ENCODE assay signal across 2 cellular contexts in genomic region chr17:49018116-49018612, GRCh38.
TF ChIP-seq lines count a peak whose summit lies in the region.

No MANE protein-coding gene starts in this region.

TF ChIP-seq in IMR-90, 13 proteins besides CTCF, POLR2A, EP300 and RAD21:
- no peak for TF ChIP-seq MXI1 (IDR thresholded peaks at IDR 0.05; ENCODE audit: borderline replicate concordance, low read depth, low read length)
- no peak for TF ChIP-seq CHD1 (IDR thresholded peaks at IDR 0.05; ENCODE audit: low read depth, low read length)
- TF ChIP-seq RFX5 (IDR thresholded peaks at IDR 0.05; ENCODE audit: low read depth, low read length) = no peak
- TF ChIP-seq BHLHE40 (IDR thresholded peaks at IDR 0.05; ENCODE audit: low read depth, low read length) = no peak
- no peak for TF ChIP-seq FOS (IDR thresholded peaks at IDR 0.05; ENCODE audit: low read depth, low read length)
- no peak for TF ChIP-seq MAFK (IDR thresholded peaks at IDR 0.05; ENCODE audit: low read depth, low read length)
- no peak for TF ChIP-seq SMC3 (IDR thresholded peaks at IDR 0.05; ENCODE audit: low read depth, low read length)
- TF ChIP-seq NFE2L2 (IDR thresholded peaks at IDR 0.05; ENCODE audit: low read depth, low read length) = no peak
- no peak for TF ChIP-seq CEBPB (IDR thresholded peaks at IDR 0.05; ENCODE audit: low read depth, low read length)
- TF ChIP-seq, protein P1, sequence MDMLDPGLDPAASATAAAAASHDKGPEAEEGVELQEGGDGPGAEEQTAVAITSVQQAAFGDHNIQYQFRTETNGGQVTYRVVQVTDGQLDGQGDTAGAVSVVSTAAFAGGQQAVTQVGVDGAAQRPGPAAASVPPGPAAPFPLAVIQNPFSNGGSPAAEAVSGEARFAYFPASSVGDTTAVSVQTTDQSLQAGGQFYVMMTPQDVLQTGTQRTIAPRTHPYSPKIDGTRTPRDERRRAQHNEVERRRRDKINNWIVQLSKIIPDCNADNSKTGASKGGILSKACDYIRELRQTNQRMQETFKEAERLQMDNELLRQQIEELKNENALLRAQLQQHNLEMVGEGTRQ (IDR thresholded peaks at IDR 0.05; ENCODE audit: low read depth, low read length) = no peak
- TF ChIP-seq RCOR1 (IDR thresholded peaks at IDR 0.05; ENCODE audit: insufficient replicate concordance, low read length) = no peak
- no peak for TF ChIP-seq ELK1 (IDR thresholded peaks at IDR 0.05; ENCODE audit: borderline replicate concordance, low read depth, low read length)
TF ChIP-seq in IMR-90: peak in this region for 0.

TF ChIP-seq in endothelial cell of umbilical vein, 7 proteins besides CTCF, POLR2A, EP300 and RAD21:
- TF ChIP-seq GATA2 (IDR thresholded peaks at IDR 0.05; ENCODE audit: insufficient read depth, insufficient read length, low read depth, low read length) (no peak), FOS (IDR thresholded peaks at IDR 0.05; ENCODE audit: borderline replicate concordance, insufficient read depth, low read length) (no peak), JUN (IDR thresholded peaks at IDR 0.05; ENCODE audit: borderline replicate concordance, insufficient read depth, insufficient read length, low read depth) (no peak), EZH2 (IDR thresholded peaks at IDR 0.05; ENCODE audit: borderline replicate concordance, low read depth, low read length, severe bottlenecking) (no peak), POLR2AphosphoS5 (IDR thresholded peaks at IDR 0.05; ENCODE audit: insufficient read depth, low read depth, low read length) (no peak), MYC (IDR thresholded peaks at IDR 0.05; ENCODE audit: low read depth, low read length) (no peak)
- TF ChIP-seq, protein P2, sequence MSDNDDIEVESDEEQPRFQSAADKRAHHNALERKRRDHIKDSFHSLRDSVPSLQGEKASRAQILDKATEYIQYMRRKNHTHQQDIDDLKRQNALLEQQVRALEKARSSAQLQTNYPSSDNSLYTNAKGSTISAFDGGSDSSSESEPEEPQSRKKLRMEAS (IDR thresholded peaks at IDR 0.05; ENCODE audit: insufficient read depth, insufficient read length) = no peak
